16 cellular contexts compared by ENCODE assay signal in genomic region chr2:230843130-230843529, GRCh38. TPM values are rescaled to one million over a fixed set of nuclear protein-coding genes. Genes with fewer than 3 reads are reported as not detected.
A peak's percentile ranks its signal among the peaks of the same experiment; 100 is the strongest.
DNase-seq lines count a peak whose midpoint lies in the region; ATAC-seq and TF ChIP-seq lines count a peak whose summit lies in the region.
"Had no signal": no experiment of that assay in that cellular context is flagged by ENCODE, and none has a peak within 500 bp of the region (broad histone marks: within the 10 kb centered on the region; RNA-seq: fewer than 3 reads in every experiment).

No MANE protein-coding gene starts in this region.

- peaks cover 0 to 6% of the 10 kb centered on the region in 2 donors for H3K4me1 ChIP-seq in right atrium auricular region
- H3K4me1 ChIP-seq: BE2C had no signal

- H3K4me3 ChIP-seq in right atrium auricular region: no peak overlapping the region
- H3K4me3 ChIP-seq: GM12878 had no signal

- no peak overlapping the region for H3K27ac ChIP-seq in right atrium auricular region

- no peaks in the 10 kb centered on the region for H3K36me3 ChIP-seq in right atrium auricular region
- H3K36me3 ChIP-seq: BE2C had no signal

- peaks cover 22% of the 10 kb centered on the region for H3K4me1 Mint-ChIP-seq in stimulated activated effector memory CD8-positive, alpha-beta T cell treated with anti-CD3 and anti-CD28 coated beads, Interleukin-12 subunit alpha, Interleukin-12 subunit beta, amount 100 ng/mL, for 72 hours

- no peak for ATAC-seq in left ventricle myocardium superior
- ATAC-seq in left colon: peak; percentile 87
- ATAC-seq in stimulated activated effector memory CD8-positive, alpha-beta T cell treated with anti-CD3 and anti-CD28 coated beads, Interleukin-12 subunit alpha, Interleukin-12 subunit beta, amount 100 ng/mL, for 72 hours: peak; percentile 35
- no peak for ATAC-seq in GM18498 (IDR thresholded peaks at IDR 0.05; ENCODE audit: unreplicated experiment)
- ATAC-seq in HG03108 (IDR thresholded peaks at IDR 0.05; ENCODE audit: unreplicated experiment): no peak
- ATAC-seq: GM12878 had no signal

- peaks cover 0 to 16% of the 10 kb centered on the region in 2 donors for H3K9me3 ChIP-seq in right atrium auricular region
- H3K9me3 ChIP-seq: BE2C had no signal

- no peaks in the 10 kb centered on the region for H3K36me3 Mint-ChIP-seq in stimulated activated effector memory CD8-positive, alpha-beta T cell treated with anti-CD3 and anti-CD28 coated beads, Interleukin-12 subunit alpha, Interleukin-12 subunit beta, amount 100 ng/mL, for 72 hours
- H3K36me3 Mint-ChIP-seq: CD4-positive, CD25-positive, alpha-beta regulatory T cell had no signal

- H3K27ac Mint-ChIP-seq in stimulated activated effector memory CD8-positive, alpha-beta T cell treated with anti-CD3 and anti-CD28 coated beads, Interleukin-12 subunit alpha, Interleukin-12 subunit beta, amount 100 ng/mL, for 72 hours: no peak overlapping the region
- H3K27ac Mint-ChIP-seq: CD4-positive, CD25-positive, alpha-beta regulatory T cell had no signal

- H3K4me3 Mint-ChIP-seq in stimulated activated effector memory CD8-positive, alpha-beta T cell treated with anti-CD3 and anti-CD28 coated beads, Interleukin-12 subunit alpha, Interleukin-12 subunit beta, amount 100 ng/mL, for 72 hours: no peak overlapping the region
- H3K4me3 Mint-ChIP-seq: CD4-positive, CD25-positive, alpha-beta regulatory T cell; CD8-positive, alpha-beta memory T cell; H9 had no signal

- DNase-seq in right atrium auricular region (ENCODE audit: low spot score) (peak; percentile 13), left ventricle myocardium superior (no peak), left colon (no peak)
- no peak for DNase-seq in stimulated activated effector memory CD8-positive, alpha-beta T cell treated with anti-CD3 and anti-CD28 coated beads, Interleukin-12 subunit alpha, Interleukin-12 subunit beta, amount 100 ng/mL, for 72 hours (ENCODE audit: low spot score in 2 of 2)
- DNase-seq: BE2C; C1 segment of cervical spinal cord; CD4-positive, CD25-positive, alpha-beta regulatory T cell; CD8-positive, alpha-beta memory T cell; COR-L47; DMS 273 treated with DMSO at 0.1 percent for 48 hours; DND-41; EL; H9 had no signal

- intact Hi-C loops in left ventricle myocardium superior (cut with micrococcal nuclease): loop anchor here (10.0 kb wide), 1 partner anchor 142 kb away; no protein-coding TSS in a partner anchor
- intact Hi-C loops in left colon (cut with DNase I, micrococcal nuclease): loop anchor here in 1 of 2 donors (10.0 kb wide), 1 partner anchor 72 kb away; no protein-coding TSS in a partner anchor

- H3K9me3 Mint-ChIP-seq in stimulated activated effector memory CD8-positive, alpha-beta T cell treated with anti-CD3 and anti-CD28 coated beads, Interleukin-12 subunit alpha, Interleukin-12 subunit beta, amount 100 ng/mL, for 72 hours: peaks cover 9% of the 10 kb centered on the region

- H3K27me3 ChIP-seq in right atrium auricular region: no peaks in the 10 kb centered on the region

- no peak for TF ChIP-seq CTCF in right atrium auricular region (IDR thresholded peaks at IDR 0.05)

RNA-seq across cellular contexts. Expression of gene ITM2C, which starts 21.6 kb away (rescaled TPM):
- total RNA-seq in right atrium auricular region: 10 to 100 TPM; 35.8 to 38.3 TPM
- 28.8 TPM for total RNA-seq in left ventricle myocardium superior
- 1,000 to 10,000 TPM; 2,207 to 2,247 TPM for total RNA-seq in left colon

Comparison
In these comparisons a context has a peak if more than half of its experiments do, and no peak if none do; other contexts are left out.
1. ATAC-seq: peak in left colon (single experiment) and stimulated activated effector memory CD8-positive, alpha-beta T cell treated with anti-CD3 and anti-CD28 coated beads, Interleukin-12 subunit alpha, Interleukin-12 subunit beta, amount 100 ng/mL, for 72 hours (single experiment); none in left ventricle myocardium superior (single experiment), GM18498 (single experiment) and HG03108 (single experiment).
2. RNA of gene ITM2C, which starts 21.6 kb away (total RNA-seq): 2,207 to 2,247 TPM in left colon; 35.8 to 38.3 TPM in right atrium auricular region and 28.8 TPM in left ventricle myocardium superior (single experiment); every median in the first group is over 10 times any median in the second.